In genomic region chr1:210625715-210626114, GRCh38 we compare ENCODE assay signal across 21 cellular contexts.
DNase-seq lines count a peak whose midpoint lies in the region; ATAC-seq, FAIRE-seq and TF ChIP-seq lines count a peak whose summit lies in the region.
"Had no signal": no experiment of that assay in that cellular context is flagged by ENCODE, and none has a peak within 500 bp of the region (broad histone marks: within the 10 kb centered on the region; RNA-seq: fewer than 3 reads in every experiment).

No MANE protein-coding gene starts in this region.

- H3K27ac Mint-ChIP-seq in activated CD8-positive, alpha-beta memory T cell treated with anti-CD3 and anti-CD28 coated beads, Interleukin-2, amount 10 ng/mL, durations not matched to agents 7 days and 5 days, result peak overlapping the region; percentile 3
- H3K27ac Mint-ChIP-seq: CD4-positive, alpha-beta T cell had no signal

- H3K4me1 ChIP-seq in pancreas, result no peaks in the 10 kb centered on the region
- H3K4me1 ChIP-seq: HAP-1 had no signal

- no peak for ATAC-seq in activated CD8-positive, alpha-beta memory T cell treated with anti-CD3 and anti-CD28 coated beads, Interleukin-2, amount 10 ng/mL, durations not matched to agents 7 days and 5 days
- ATAC-seq in pancreas, result no peak

- H3K36me3 Mint-ChIP-seq in activated CD8-positive, alpha-beta memory T cell treated with anti-CD3 and anti-CD28 coated beads, Interleukin-2, amount 10 ng/mL, durations not matched to agents 7 days and 5 days, result no peaks in the 10 kb centered on the region

- H3K4me3 ChIP-seq in pancreas, result no peak overlapping the region
- H3K4me3 ChIP-seq: HAP-1 had no signal

- H3K9me3 Mint-ChIP-seq in activated CD8-positive, alpha-beta memory T cell treated with anti-CD3 and anti-CD28 coated beads, Interleukin-2, amount 10 ng/mL, durations not matched to agents 7 days and 5 days (ENCODE audit: low read depth), result no peaks in the 10 kb centered on the region
- H3K9me3 Mint-ChIP-seq: CD4-positive, alpha-beta T cell had no signal

- H3K27me3 ChIP-seq in pancreas, result no peaks in the 10 kb centered on the region

- FAIRE-seq in pancreas (lab: Jason Lieb, UNC), result no peak
- FAIRE-seq: G401.6, GM12892, GM19239, H1 had no signal

- H3K4me1 Mint-ChIP-seq in activated CD8-positive, alpha-beta memory T cell treated with anti-CD3 and anti-CD28 coated beads, Interleukin-2, amount 10 ng/mL, durations not matched to agents 7 days and 5 days, result no peaks in the 10 kb centered on the region

- H3K9me3 ChIP-seq in pancreas, result no peaks in the 10 kb centered on the region
- H3K9me3 ChIP-seq: HAP-1 had no signal

- TF ChIP-seq CTCF in pancreas (IDR thresholded peaks at IDR 0.05), result no peak

- no peak overlapping the region for H3K4me3 Mint-ChIP-seq in activated CD8-positive, alpha-beta memory T cell treated with anti-CD3 and anti-CD28 coated beads, Interleukin-2, amount 10 ng/mL, durations not matched to agents 7 days and 5 days
- H3K4me3 Mint-ChIP-seq: CD4-positive, alpha-beta T cell had no signal

- H3K36me3 ChIP-seq in pancreas, result no peaks in the 10 kb centered on the region
- H3K36me3 ChIP-seq: HAP-1 had no signal

- H3K27me3 Mint-ChIP-seq in activated CD8-positive, alpha-beta memory T cell treated with anti-CD3 and anti-CD28 coated beads, Interleukin-2, amount 10 ng/mL, durations not matched to agents 7 days and 5 days, result no peaks in the 10 kb centered on the region
- H3K27me3 Mint-ChIP-seq: CD4-positive, alpha-beta T cell had no signal

- H3K27ac ChIP-seq in angular gyrus (ENCODE audit: low read depth, low read length), result peak overlapping the region; percentile 75
- H3K27ac ChIP-seq in pancreas, result no peak overlapping the region

- no peak for DNase-seq in activated CD8-positive, alpha-beta memory T cell treated with anti-CD3 and anti-CD28 coated beads, Interleukin-2, amount 10 ng/mL, durations not matched to agents 7 days and 5 days
- DNase-seq in activated CD8-positive, alpha-beta memory T cell treated with anti-CD3 and anti-CD28 coated beads, Interleukin-2, amount 50 U/mL, for 4 hours, result no peak
- DNase-seq in myocyte (ENCODE audit: low read depth) (peak; percentile 52), pancreas (no peak)
- DNase-seq in activated CD4-positive, alpha-beta T cell treated with anti-CD3 and anti-CD28 coated beads for 4 hours, result no peak
- DNase-seq in stimulated activated CD4-positive, alpha-beta T cell treated with anti-CD3 and anti-CD28 coated beads, Interleukin-15, amount 100 ng/mL, for 24 hours, result no peak
- DNase-seq: 8988T; AML-193; C1 segment of cervical spinal cord; Calu3; CD4-positive, alpha-beta T cell; DMS153; DMS79 treated with DMSO at 0.1 percent for 48 hours; EL; IMR-90 had no signal

- 85 to 87% methylated on average over 1 of the region's 1 CpG for WGBS in pancreas, 2 donors

- CTCF ChIA-PET in activated CD8-positive, alpha-beta memory T cell treated with anti-CD3 and anti-CD28 coated beads, Interleukin-2, amount 10 ng/mL, durations not matched to agents 7 days and 5 days (lab: Charles Lee), result no interaction called here

- intact Hi-C loops in pancreas (cut with DNase I), result no loop called here
